Comparison of ENCODE assay signal across 9 cellular contexts in the genomic region with DNA sequence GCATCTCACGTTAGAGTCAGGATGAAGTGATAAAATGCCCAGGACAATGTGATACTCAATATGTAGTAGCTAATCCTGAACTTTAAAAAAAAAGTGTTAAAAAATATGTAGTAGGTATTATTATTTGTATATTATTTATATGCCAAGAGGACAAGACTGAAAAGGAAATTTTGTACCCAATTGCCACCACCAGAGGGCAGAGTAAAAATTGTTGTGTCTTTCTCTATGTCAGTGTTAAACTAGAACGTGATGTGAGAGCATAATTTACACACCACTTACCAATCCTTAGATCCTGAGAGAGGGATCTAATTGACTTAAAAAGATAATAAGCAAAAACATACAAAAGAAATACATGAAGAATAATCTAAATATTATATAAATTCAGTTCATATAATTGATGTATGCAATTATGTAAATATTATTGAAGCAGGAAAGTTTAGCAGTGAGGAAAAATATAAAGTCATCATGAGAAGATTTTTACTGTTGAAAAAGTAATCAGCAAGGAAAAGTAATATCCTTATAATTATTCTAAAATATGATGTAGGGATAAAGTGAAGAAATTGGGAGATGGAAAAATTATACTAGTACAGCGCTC.
DNase-seq lines count a peak whose midpoint lies in the region; ATAC-seq lines count a peak whose summit lies in the region.
"Had no signal": no experiment of that assay in that cellular context is flagged by ENCODE, and none has a peak within 500 bp of the region (broad histone marks: within the 10 kb centered on the region; RNA-seq: fewer than 3 reads in every experiment).

No MANE protein-coding gene starts in this region.

- no peak overlapping the region for H3K27ac ChIP-seq in mesendoderm (ENCODE audit: low read depth, low read length)

- DNase-seq in activated gamma-delta T cell treated with Interleukin-2 at 50 U/mL for 16 hours (peak; percentile 33), activated gamma-delta T cell (lab: John Stamatoyannopoulos, UW) (no peak), NCI-H69 (lab: John Stamatoyannopoulos, UW) (peak; percentile 75), mesendoderm (peak; percentile 33), NCI-H526 treated with DMSO at 0.1 percent for 48 hours (lab: John Stamatoyannopoulos, UW) (no peak)
- peak; percentile 16 for DNase-seq in central memory CD4-positive, alpha-beta T cell

- WGBS in mesendoderm (ENCODE audit: extremely low coverage, insufficient coverage, low lambda C conversion rate): no CpG with 5 or more reads among the region's 3 CpGs

- ATAC-seq in GM21723 (IDR thresholded peaks at IDR 0.05; ENCODE audit: unreplicated experiment): peak; percentile 68
- no peak for ATAC-seq in GM19324 (IDR thresholded peaks at IDR 0.05; ENCODE audit: low FRiP score, unreplicated experiment)
- ATAC-seq: stimulated activated naive CD8-positive, alpha-beta T cell treated with anti-CD3 and anti-CD28 coated beads, Interleukin-15, amount 100 ng/mL, for 72 hours had no signal

- no peaks in the 10 kb centered on the region for H3K79me2 ChIP-seq in mesendoderm (ENCODE audit: control insufficient read depth, insufficient read depth, low read length)

- H3K18ac ChIP-seq in mesendoderm (ENCODE audit: low read length): no peak overlapping the region

- no peak overlapping the region for H3K56ac ChIP-seq in mesendoderm (ENCODE audit: low read length)

- no peak overlapping the region for H2BK5ac ChIP-seq in mesendoderm (ENCODE audit: low read length)

- H3K79me1 ChIP-seq in mesendoderm (ENCODE audit: low read length): no peaks in the 10 kb centered on the region

- H3K4me2 ChIP-seq in mesendoderm (ENCODE audit: low read length): no peak overlapping the region

- no peak overlapping the region for H3K4me3 ChIP-seq in mesendoderm (ENCODE audit: low read length)

- no peak overlapping the region for H3K9ac ChIP-seq in mesendoderm (ENCODE audit: low read length)

- H4K5ac ChIP-seq in mesendoderm (ENCODE audit: low read length): no peak overlapping the region

- no peak overlapping the region for H2BK15ac ChIP-seq in mesendoderm (replicated peaks; ENCODE audit: low read depth)

- H3K36me3 ChIP-seq in mesendoderm (ENCODE audit: control insufficient read depth, insufficient read depth, low read length): no peaks in the 10 kb centered on the region

- H2AK5ac ChIP-seq in mesendoderm (ENCODE audit: low read length): no peak overlapping the region

- no peak overlapping the region for H2BK120ac ChIP-seq in mesendoderm (ENCODE audit: low read depth, low read length)

- no peaks in the 10 kb centered on the region for H3K27me3 ChIP-seq in mesendoderm (ENCODE audit: insufficient read depth, low read length, poor library complexity)

- H3K4ac ChIP-seq in mesendoderm (ENCODE audit: low read depth, low read length): no peak overlapping the region

- no peaks in the 10 kb centered on the region for H3K4me1 ChIP-seq in mesendoderm (ENCODE audit: control insufficient read depth, low read depth, low read length)

- no peak overlapping the region for H3K23ac ChIP-seq in mesendoderm (ENCODE audit: low read length)

- no peak overlapping the region for H4K8ac ChIP-seq in mesendoderm (ENCODE audit: low read depth, low read length)

Comparison
In these comparisons a context has a peak if more than half of its experiments do, and no peak if none do; other contexts are left out.
1. DNase-seq: peak in activated gamma-delta T cell treated with Interleukin-2 at 50 U/mL for 16 hours (single experiment), NCI-H69 (single experiment), central memory CD4-positive, alpha-beta T cell (single experiment) and mesendoderm (single experiment); none in activated gamma-delta T cell (single experiment) and NCI-H526 treated with DMSO at 0.1 percent for 48 hours (single experiment).